ENCODE assay signal across 1 cellular context in genomic region chr2:151357359-151357758, GRCh38.
TF ChIP-seq lines count a peak whose summit lies in the region.

Gene TNFAIP6 (plus strand): TSS chr2:151357592. CDS start chr2:151357667, 75 bp downstream.

TF ChIP-seq in K562, 482 proteins besides CTCF, POLR2A, EP300 and RAD21 (continued from another document):
- TF ChIP-seq HBP1 (CRISPR knock-in tag; IDR thresholded peaks at IDR 0.05) (no peak), RBM22 (IDR thresholded peaks at IDR 0.05; ENCODE audit: low read depth, low read length, poor library complexity, severe bottlenecking) (no peak), ZNF354B (CRISPR knock-in tag; IDR thresholded peaks at IDR 0.05) (no peak), CEBPG (CRISPR knock-in tag; IDR thresholded peaks at IDR 0.05) (peak; percentile 64), CEBPG (tag; conservative IDR thresholded peaks at IDR 0.05 in 1 of 2, IDR thresholded peaks at IDR 0.05 in 1 of 2) (peak; percentile 79 to 82), ATF3 (IDR thresholded peaks at IDR 0.05) (peak; percentile 37; the same call in 1 of the 2 replicates), ATF3 (CRISPR knock-in tag; conservative IDR thresholded peaks at IDR 0.05) (no peak), JUND (IDR thresholded peaks at IDR 0.05; ENCODE audit: borderline replicate concordance, low read depth, low read length) (no peak), JUND (tag; IDR thresholded peaks at IDR 0.05; ENCODE audit: borderline replicate concordance, low read depth, low read length) (0 out of 3 replicates have a peak, but pooled peaks have one; percentile 17), KDM1A (IDR thresholded peaks at IDR 0.05) (no peak), BDP1 (IDR thresholded peaks at IDR 0.05; ENCODE audit: insufficient read depth, insufficient read length) (no peak), HDAC8 (tag; IDR thresholded peaks at IDR 0.05) (no peak)
